ENCODE assay signal across 25 cellular contexts in the genomic region with DNA sequence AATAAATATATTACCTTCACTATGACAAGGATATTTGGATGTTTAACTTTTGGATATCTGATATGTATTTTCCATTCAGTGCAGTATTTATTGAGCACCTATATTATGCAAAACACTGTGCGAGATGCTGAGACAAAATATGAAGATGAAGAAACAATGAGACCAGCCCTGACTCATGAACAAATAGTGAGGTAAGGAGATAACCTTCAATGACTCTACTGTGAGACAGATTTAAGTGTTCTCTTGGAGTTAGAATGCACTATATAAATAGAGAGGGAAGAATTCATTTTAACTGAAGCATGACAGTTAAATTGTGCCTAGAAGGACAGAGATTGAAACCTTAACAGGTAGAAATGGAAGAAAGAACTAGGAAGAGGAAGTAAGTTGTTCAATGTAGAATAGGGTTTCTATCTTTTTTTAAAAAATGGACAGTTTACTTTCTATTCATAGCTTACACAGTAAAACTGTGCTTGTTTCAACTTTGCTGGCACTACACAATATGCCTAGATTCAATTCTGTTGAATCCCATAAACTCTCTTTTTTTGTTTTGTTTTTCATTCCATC.
A peak's percentile ranks its signal among the peaks of the same experiment; 100 is the strongest.
DNase-seq lines count a peak whose midpoint lies in the region; ATAC-seq and TF ChIP-seq lines count a peak whose summit lies in the region.
"Had no signal": no experiment of that assay in that cellular context is flagged by ENCODE, and none has a peak within 500 bp of the region (broad histone marks: within the 10 kb centered on the region; RNA-seq: fewer than 3 reads in every experiment).

No MANE protein-coding gene starts in this region.

- H3K36me3 ChIP-seq in transverse colon (no peaks in the 10 kb centered on the region), mucosa of descending colon (ENCODE audit: low read depth) (no peaks in the 10 kb centered on the region)
- H3K36me3 ChIP-seq: BLaER1 treated with 17β-estradiol and CSF1 and Interleukin-3, amounts not matched to agents 10 nM and 100 nM; suprapubic skin had no signal

- H3K27ac ChIP-seq in transverse colon, result no peak overlapping the region
- H3K27ac ChIP-seq: BLaER1 treated with 17β-estradiol and CSF1 and Interleukin-3, amounts not matched to agents 10 nM and 100 nM; heart left ventricle; HL-60; suprapubic skin; VCaP had no signal

- no peaks in the 10 kb centered on the region for H3K9me3 ChIP-seq in transverse colon
- no peaks in the 10 kb centered on the region for H3K9me3 ChIP-seq in mucosa of descending colon
- H3K9me3 ChIP-seq: BLaER1 treated with 17β-estradiol and CSF1 and Interleukin-3, amounts not matched to agents 10 nM and 100 nM; heart left ventricle; suprapubic skin had no signal

- in situ Hi-C loops in transverse colon (cut with MboI; ENCODE audit: low pct_ligation_motif_present in 1 of 4, low pct_unique_long_range_greater_than_20kb in 1 of 4, low sequenced_read_pairs in 3 of 4), result no loop called here

- H3K27me3 ChIP-seq in transverse colon, result no peaks in the 10 kb centered on the region
- H3K27me3 ChIP-seq: BLaER1 treated with 17β-estradiol and CSF1 and Interleukin-3, amounts not matched to agents 10 nM and 100 nM; heart left ventricle; suprapubic skin had no signal

- H3K4me3 ChIP-seq in transverse colon, result no peak overlapping the region
- no peak overlapping the region for H3K4me3 ChIP-seq in mucosa of descending colon
- H3K4me3 ChIP-seq: BLaER1 treated with 17β-estradiol and CSF1 and Interleukin-3, amounts not matched to agents 10 nM and 100 nM; heart left ventricle; lung; suprapubic skin had no signal

- H3K4me1 ChIP-seq in transverse colon (peaks cover 0 to 19% (median 8%) of the 10 kb centered on the region in 4 donors), mucosa of descending colon (ENCODE audit: low read depth) (no peaks in the 10 kb centered on the region)

- no peak for TF ChIP-seq EP300 in transverse colon (IDR thresholded peaks at IDR 0.05; ENCODE audit: low read depth)

- TF ChIP-seq POLR2A in transverse colon (IDR thresholded peaks at IDR 0.05), result no peak

- WGBS in transverse colon (ENCODE audit: low coverage in 1 of 2), 2 donors, result 84 to 100% methylated on average over 1 of the region's 1 CpG

- DNase-seq in DMS53 treated with DMSO at 0.1 percent for 48 hours (lab: John Stamatoyannopoulos, UW; ENCODE audit: unreplicated experiment), result peak; percentile 33
- no peak for DNase-seq in GDM1 (lab: John Stamatoyannopoulos, UW)
- no peak for DNase-seq in transverse colon
- DNase-seq in mucosa of descending colon, result no peak
- no peak for DNase-seq in activated CD8-positive, alpha-beta memory T cell treated with anti-CD3 and anti-CD28 coated beads, Interleukin-2, amount 50 U/mL, for 48 hours
- DNase-seq: activated CD4-positive, alpha-beta memory T cell treated with anti-CD3 and anti-CD28 coated beads for 36 hours; activated naive CD4-positive, alpha-beta T cell treated with anti-CD3 and anti-CD28 coated beads for 36 hours; activated T-cell treated with anti-CD3 and anti-CD28 coated beads, Interleukin-2, amount 50 U/mL, for 1 hour; effector memory CD4-positive, alpha-beta T cell; H7; heart left ventricle; MV-4-11; NCI-H2029 treated with DMSO at 0.1 percent for 48 hours; NCI-H524; right cardiac atrium; SIG-M5; T-helper 2 cell had no signal

- TF ChIP-seq CTCF in transverse colon (IDR thresholded peaks at IDR 0.05), result no peak
- TF ChIP-seq CTCF in mucosa of descending colon (IDR thresholded peaks at IDR 0.05), result no peak

- peak; percentile 83 for ATAC-seq in GM19395 (IDR thresholded peaks at IDR 0.05; ENCODE audit: unreplicated experiment)
- peak; percentile 49 for ATAC-seq in HG03103 (IDR thresholded peaks at IDR 0.05; ENCODE audit: low read depth, unreplicated experiment)
- ATAC-seq in esophagus mucosa, result peak; percentile 73
- ATAC-seq in mucosa of descending colon, result no peak
- ATAC-seq: right cardiac atrium had no signal

- intact Hi-C loops in transverse colon (cut with DNase I; ENCODE audit: low total_unique reads) (no loop called here), mucosa of descending colon (cut with DNase I, micrococcal nuclease) (no loop called here)
